Comparison of ENCODE assay signal across 20 cellular contexts in genomic region chr4:163350672-163351071, GRCh38. TPM values are rescaled to one million over a fixed set of nuclear protein-coding genes. Genes with fewer than 3 reads are reported as not detected.
DNase-seq lines count a peak whose midpoint lies in the region; ATAC-seq, FAIRE-seq and TF ChIP-seq lines count a peak whose summit lies in the region.
"Had no signal": no experiment of that assay in that cellular context is flagged by ENCODE, and none has a peak within 500 bp of the region (broad histone marks: within the 10 kb centered on the region; RNA-seq: fewer than 3 reads in every experiment).

No MANE protein-coding gene starts in this region.

- TF ChIP-seq CTCF in bronchial epithelial cell (IDR thresholded peaks at IDR 0.05; ENCODE audit: insufficient read depth, low read length, severe bottlenecking), result no peak

- ATAC-seq in GM21423 (IDR thresholded peaks at IDR 0.05; ENCODE audit: unreplicated experiment) (no peak), HG02571 (IDR thresholded peaks at IDR 0.05; ENCODE audit: unreplicated experiment) (no peak)

- in situ Hi-C loops in ACHN (cut with HindIII; ENCODE audit: low pct_ligation_motif_present, low pct_unique_long_range_greater_than_20kb, low sequenced_read_pairs), result no loop called here

- no peak overlapping the region for H3K4me3 ChIP-seq in bronchial epithelial cell (ENCODE audit: low read depth, low read length)

- H3K36me3 ChIP-seq in bronchial epithelial cell (ENCODE audit: control insufficient read depth, insufficient read depth, low read length), result no peaks in the 10 kb centered on the region

- no peak for FAIRE-seq in bronchial epithelial cell (lab: Jason Lieb, UNC)
- FAIRE-seq: A204.1, G401.6, GM12891, H1 had no signal

- no peaks in the 10 kb centered on the region for H3K27me3 ChIP-seq in bronchial epithelial cell (ENCODE audit: control insufficient read depth, insufficient read depth, low read length)

- DNase-seq in ACHN (peak; percentile 89), NCI-H226 (peak; percentile 7), bronchial epithelial cell (ENCODE audit: low read depth) (peak; percentile 52), kidney glomerular epithelial cell (lab: John Stamatoyannopoulos, UW) (peak; percentile 79), DMS 273 treated with DMSO at 0.1 percent for 48 hours (lab: John Stamatoyannopoulos, UW) (no peak)
- no peak for DNase-seq in stimulated activated CD4-positive, alpha-beta T cell treated with anti-CD3 and anti-CD28 coated beads, Interleukin-4, amount 100 ng/mL, for 1 hour
- DNase-seq: Calu3, DMS79, NCI-H146, NCI-H2081 treated with DMSO at 0.1 percent for 48 hours, NCI-H345, NCI-H526 treated with DMSO at 0.1 percent for 48 hours had no signal

RNA-seq across cellular contexts. Expression of gene NPY5R, which starts 7.0 kb away (rescaled TPM):
- not detected in 2 replicates for total RNA-seq in bronchial epithelial cell
- total RNA-seq: LHCN-M2, OCI-LY7 had no signal

RNA-seq across cellular contexts. Expression of gene NPY1R, which starts 18.3 kb away (rescaled TPM):
- 0.26 TPM in 1 of 2 replicates, not detected in the other for total RNA-seq in bronchial epithelial cell
- total RNA-seq: LHCN-M2, OCI-LY7 had no signal

Comparison
In these comparisons a context has a peak if more than half of its experiments do, and no peak if none do; other contexts are left out.
1. DNase-seq: peak in ACHN (single experiment), NCI-H226 (single experiment), bronchial epithelial cell (single experiment) and kidney glomerular epithelial cell (single experiment); none in stimulated activated CD4-positive, alpha-beta T cell treated with anti-CD3 and anti-CD28 coated beads, Interleukin-4, amount 100 ng/mL, for 1 hour (single experiment) and DMS 273 treated with DMSO at 0.1 percent for 48 hours (single experiment).